Comparison of ENCODE assay signal across 1 cellular context in the genomic region with DNA sequence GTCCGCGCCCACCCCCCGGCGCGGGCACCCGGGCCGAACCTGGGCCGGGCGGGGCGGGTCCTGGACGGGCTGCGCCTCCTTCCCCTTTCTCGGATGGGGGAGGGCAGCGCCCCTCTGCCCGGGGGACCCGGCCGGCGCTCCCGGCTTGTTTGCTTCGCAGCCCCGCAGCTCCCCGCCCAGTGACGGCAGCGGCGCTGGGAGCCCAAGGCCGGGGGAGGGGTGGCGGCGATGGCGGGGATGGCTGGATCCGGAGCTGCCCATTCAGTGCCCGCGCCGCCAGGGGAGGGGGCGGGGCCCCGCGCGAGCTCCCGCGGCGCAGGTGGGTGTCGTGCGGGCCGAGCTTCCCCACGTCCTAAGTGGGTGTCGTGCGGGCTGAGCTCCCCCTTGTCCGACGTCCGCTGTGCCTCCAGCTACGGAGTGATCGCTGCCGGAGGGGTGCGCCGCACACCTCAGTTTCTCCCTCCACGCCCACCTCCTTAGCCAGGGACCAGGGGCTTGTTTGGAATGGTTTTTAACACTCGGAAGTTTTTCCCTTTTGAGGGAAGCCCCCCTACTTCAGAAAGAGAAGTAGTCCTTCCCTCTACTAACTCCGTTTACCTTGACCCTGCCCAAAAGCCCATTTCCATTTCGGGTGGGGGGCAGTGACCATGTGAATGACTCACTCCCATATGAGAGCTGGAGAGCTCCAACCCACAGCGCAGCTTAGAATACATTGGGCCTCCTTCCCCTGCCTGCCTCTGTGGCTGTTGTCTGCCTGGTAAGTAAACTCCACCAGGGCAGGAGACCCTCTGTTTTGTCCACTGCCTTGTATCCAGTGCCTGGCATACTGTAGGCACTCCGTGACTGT.
TF ChIP-seq lines count a peak whose summit lies in the region.

No MANE protein-coding gene starts in this region.

TF ChIP-seq in endothelial cell of umbilical vein, 7 proteins besides CTCF, POLR2A, EP300 and RAD21:
- peak; percentile 24 for TF ChIP-seq FOS (IDR thresholded peaks at IDR 0.05; ENCODE audit: borderline replicate concordance, insufficient read depth, low read length)
- TF ChIP-seq POLR2AphosphoS5 (IDR thresholded peaks at IDR 0.05; ENCODE audit: insufficient read depth, low read depth, low read length), result peak; percentile 42
- TF ChIP-seq MAX (IDR thresholded peaks at IDR 0.05; ENCODE audit: insufficient read depth, insufficient read length), result no peak
- TF ChIP-seq GATA2 (IDR thresholded peaks at IDR 0.05; ENCODE audit: insufficient read depth, insufficient read length, low read depth, low read length), result no peak
TF ChIP-seq in endothelial cell of umbilical vein: peak in this region for 2.
